ENCODE assay signal across 13 cellular contexts in genomic region chr5:159947708-159948358, GRCh38. TPM values are rescaled to one million over a fixed set of nuclear protein-coding genes. Genes with fewer than 3 reads are reported as not detected.
DNase-seq lines count a peak whose midpoint lies in the region; ATAC-seq and TF ChIP-seq lines count a peak whose summit lies in the region.
"Had no signal": no experiment of that assay in that cellular context is flagged by ENCODE, and none has a peak within 500 bp of the region (broad histone marks: within the 10 kb centered on the region; RNA-seq: fewer than 3 reads in every experiment).

No MANE protein-coding gene starts in this region.

- H3K36me3 ChIP-seq in WERI-Rb-1: no peaks in the 10 kb centered on the region
- H3K36me3 ChIP-seq: adrenal gland, Peyer's patch, thyroid gland had no signal

- no peaks in the 10 kb centered on the region for H3K27me3 ChIP-seq in AG04450 (ENCODE audit: control insufficient read depth, insufficient read depth, low read length)
- H3K27me3 ChIP-seq in WERI-Rb-1 (ENCODE audit: insufficient read depth, low read depth, severe bottlenecking): no peaks in the 10 kb centered on the region
- H3K27me3 ChIP-seq: adrenal gland, Peyer's patch, thyroid gland had no signal

- H3K4me3 ChIP-seq in AG04450 (ENCODE audit: low read depth, low read length) (no peak overlapping the region), WERI-Rb-1 (ENCODE audit: low read depth, low read length) (no peak overlapping the region)
- H3K4me3 ChIP-seq: adrenal gland, Peyer's patch, thyroid gland had no signal

- H3K27ac ChIP-seq in AG04450 (ENCODE audit: low read depth, low read length) (peak overlapping the region; percentile 22), WERI-Rb-1 (peak overlapping the region; percentile 27)
- H3K27ac ChIP-seq: adrenal gland, thyroid gland had no signal

- CTCF ChIA-PET in AG04450 (lab: Charles Lee): interaction anchor here (0.6 to 1.7 kb wide), 5 partner anchors 11 to 74 kb away, joined by 3 to 6 read pairs (median 3); no protein-coding TSS in a partner anchor

- POLR2A ChIA-PET in AG04450 (lab: Yijun Ruan, JAX): interaction anchor here (1.0 to 1.2 kb wide), 3 partner anchors 8 to 35 kb away, joined by 3 to 9 read pairs (median 3); no protein-coding TSS in a partner anchor

- TF ChIP-seq CTCF in AG04450 (IDR thresholded peaks at IDR 0.05; ENCODE audit: low read depth, low read length) (no peak), WERI-Rb-1 (IDR thresholded peaks at IDR 0.05; ENCODE audit: low read depth, low read length) (no peak)

- DNase-seq in AG04450 (ENCODE audit: low read depth, low spot score): peak; percentile 59
- DNase-seq in HuH-7 (ENCODE audit: low spot score): peak; percentile 15
- DNase-seq in WERI-Rb-1: peak; percentile 46
- peak; percentile 30 for DNase-seq in iris pigment epithelial cell (ENCODE audit: low read depth)
- DNase-seq: dermis blood vessel endothelial cell, T1000, thyroid gland had no signal

- no peak for ATAC-seq in activated CD4-positive, CD25-positive, alpha-beta regulatory T cell treated with anti-CD3 and anti-CD28 coated beads, Interleukin-2, amount 50 U/mL, for 24 hours
- ATAC-seq in HG02571 (IDR thresholded peaks at IDR 0.05; ENCODE audit: unreplicated experiment) (no peak), GM21786 (IDR thresholded peaks at IDR 0.05; ENCODE audit: unreplicated experiment) (no peak), HG03571 (IDR thresholded peaks at IDR 0.05; ENCODE audit: unreplicated experiment) (no peak)

- H3K9me3 ChIP-seq in AG04450 (ENCODE audit: control insufficient read depth, insufficient read depth, low read length) (no peaks in the 10 kb centered on the region), WERI-Rb-1 (ENCODE audit: severe bottlenecking) (no peaks in the 10 kb centered on the region)
- H3K9me3 ChIP-seq: adrenal gland, Peyer's patch, thyroid gland had no signal

RNA-seq across cellular contexts. Expression of gene ADRA1B, which starts 31.6 kb away (rescaled TPM):
- polyA plus RNA-seq in AG04450 (2011; rRNA removed): 0.58 and 0.98 TPM in 2 replicates
- polyA minus RNA-seq in AG04450 (2011; rRNA and poly(A)+ RNA removed): 0.87 and 1.4 TPM in 2 replicates
